ENCODE assay signal across 13 cellular contexts in genomic region chr17:41544497-41544896, GRCh38. TPM values are rescaled to one million over a fixed set of nuclear protein-coding genes. Genes with fewer than 3 reads are reported as not detected.
DNase-seq lines count a peak whose midpoint lies in the region; ATAC-seq and TF ChIP-seq lines count a peak whose summit lies in the region.
"Had no signal": no experiment of that assay in that cellular context is flagged by ENCODE, and none has a peak within 500 bp of the region (broad histone marks: within the 10 kb centered on the region; RNA-seq: fewer than 3 reads in every experiment).

No MANE protein-coding gene starts in this region.

- H3K27ac ChIP-seq in cardiac muscle cell, result peak overlapping the region; percentile 78
- H3K27ac ChIP-seq in SK-N-MC, result peak overlapping the region; percentile 80
- H3K27ac ChIP-seq in upper lobe of right lung, result no peak overlapping the region

- intact Hi-C loops in Right ventricle myocardium superior (cut with DNase I) (loop anchor here (10.0 kb wide), 2 partner anchors 640 to 740 kb away; no protein-coding TSS in a partner anchor), left colon (cut with DNase I, micrococcal nuclease) (loop anchor here in 1 of 2 donors (10.0 kb wide), 1 partner anchor 640 kb away; no protein-coding TSS in a partner anchor), upper lobe of right lung (cut with DNase I) (no loop called here)

- H3K4me1 ChIP-seq in cardiac muscle cell (ENCODE audit: low read depth) (peaks cover 25% of the 10 kb centered on the region), upper lobe of right lung (peaks cover 14% of the 10 kb centered on the region)

- ATAC-seq in Right ventricle myocardium superior (ENCODE audit: poor library complexity) (no peak), left colon (peak; percentile 63), upper lobe of right lung (peak; percentile 53), HG02840 (IDR thresholded peaks at IDR 0.05; ENCODE audit: low FRiP score, unreplicated experiment) (no peak), GM19463 (IDR thresholded peaks at IDR 0.05; ENCODE audit: unreplicated experiment) (no peak), GM18520 (IDR thresholded peaks at IDR 0.05; ENCODE audit: unreplicated experiment) (no peak)

- H3K27me3 ChIP-seq in cardiac muscle cell (no peaks in the 10 kb centered on the region), upper lobe of right lung (no peaks in the 10 kb centered on the region)

- no peak overlapping the region for H3K4me3 ChIP-seq in cardiac muscle cell
- peak overlapping the region; percentile 26; the same call in 1 of the 2 replicates for H3K4me3 ChIP-seq in SK-N-MC
- no peak overlapping the region for H3K4me3 ChIP-seq in upper lobe of right lung

- TF ChIP-seq CTCF in cardiac muscle cell (IDR thresholded peaks at IDR 0.05; ENCODE audit: low read depth, low read length) (no peak), upper lobe of right lung (IDR thresholded peaks at IDR 0.05) (no peak)

- H3K9ac ChIP-seq in SK-N-MC (ENCODE audit: insufficient read length), result peak overlapping the region; percentile 49

- H3K9me3 ChIP-seq in cardiac muscle cell (ENCODE audit: low read depth), result no peaks in the 10 kb centered on the region
- H3K9me3 ChIP-seq in SK-N-MC (ENCODE audit: low read depth, low read length), result no peaks in the 10 kb centered on the region
- no peaks in the 10 kb centered on the region for H3K9me3 ChIP-seq in upper lobe of right lung

- H3K36me3 ChIP-seq in cardiac muscle cell (no peaks in the 10 kb centered on the region), SK-N-MC (ENCODE audit: insufficient read depth, low read length) (no peaks in the 10 kb centered on the region), upper lobe of right lung (no peaks in the 10 kb centered on the region)

- DNase-seq in cardiac muscle cell (ENCODE audit: low read depth in 1 of 2, low spot score in 1 of 2), result peak in 1 of 2 donors; percentile 74
- DNase-seq in Right ventricle myocardium superior, result no peak
- DNase-seq in SK-N-MC (ENCODE audit: low read depth, low spot score), result no peak
- peak; percentile 60 to 79 for DNase-seq in left colon
- no peak for DNase-seq in upper lobe of right lung
- DNase-seq: hypothalamus, NCI-H1092 treated with DMSO at 0.1 percent for 48 hours had no signal

RNA-seq across cellular contexts. Expression of gene KRT19, which starts 16.4 kb away (rescaled TPM):
- total RNA-seq in cardiac muscle cell (303 and 522 TPM in 2 replicates), Right ventricle myocardium superior (0.46 TPM), left colon (1,000 to 10,000 TPM; 1,911 to 3,076 TPM), upper lobe of right lung (321 TPM)
- 270 and 501 TPM in 2 replicates for polyA plus RNA-seq in cardiac muscle cell
- total RNA-seq: myocyte, skeletal muscle tissue had no signal

RNA-seq across cellular contexts. Expression of gene KRT15, which starts 25.8 kb away (rescaled TPM):
- total RNA-seq in cardiac muscle cell, result 0.09 and 0.28 TPM in 2 replicates
- polyA plus RNA-seq in cardiac muscle cell, result 0.15 TPM in 1 of 2 replicates, not detected in the other
- total RNA-seq in Right ventricle myocardium superior, result not detected
- 10 to 100 TPM in 1 of 2 donors, 1 to 10 TPM in 1; 6.8 to 30.9 TPM for total RNA-seq in left colon
- total RNA-seq in upper lobe of right lung, result 24.3 TPM
- total RNA-seq: myocyte, skeletal muscle tissue had no signal

RNA-seq across cellular contexts. Expression of gene KRT9, which starts 27.4 kb away (rescaled TPM):
- total RNA-seq in cardiac muscle cell (not detected in 2 replicates), Right ventricle myocardium superior (not detected), left colon (not detected), upper lobe of right lung (not detected)
- not detected in 2 replicates for polyA plus RNA-seq in cardiac muscle cell
- total RNA-seq: myocyte, RPMI7951, skeletal muscle tissue had no signal

RNA-seq across cellular contexts. Expression of gene KRT13, which starts 39.1 kb away (rescaled TPM):
- total RNA-seq in cardiac muscle cell, result not detected in 2 replicates
- not detected in 2 replicates for polyA plus RNA-seq in cardiac muscle cell
- total RNA-seq in Right ventricle myocardium superior, result not detected
- total RNA-seq in left colon, result under 1 TPM in 1 of 2 donors, not detected in 1; 0.82 TPM
- total RNA-seq in upper lobe of right lung, result 5.5 TPM
- total RNA-seq: myocyte, skeletal muscle tissue had no signal

RNA-seq across cellular contexts. Expression of gene KRT14, which starts 42.2 kb away (rescaled TPM):
- total RNA-seq in cardiac muscle cell, result not detected in 2 replicates
- polyA plus RNA-seq in cardiac muscle cell, result 0.20 TPM in 1 of 2 replicates, not detected in the other
- not detected for total RNA-seq in Right ventricle myocardium superior
- total RNA-seq in left colon, result under 1 TPM; 0.25 to 0.40 TPM
- not detected for total RNA-seq in upper lobe of right lung
- total RNA-seq: myocyte, RPMI7951 had no signal

Comparison
In these comparisons a context has a peak if more than half of its experiments do, and no peak if none do; other contexts are left out.
1. RNA of gene KRT19, which starts 16.4 kb away (total RNA-seq): 1,911 to 3,076 TPM in left colon, 321 TPM in upper lobe of right lung (single experiment) and 303 to 522 TPM in cardiac muscle cell; 0.46 TPM in Right ventricle myocardium superior (single experiment); every median in the first group is over 100 times any median in the second.
2. DNase-seq: peak in left colon (2 of 2); none in Right ventricle myocardium superior (single experiment), SK-N-MC (single experiment) and upper lobe of right lung (single experiment).
3. ATAC-seq: peak in left colon (single experiment) and upper lobe of right lung (single experiment); none in Right ventricle myocardium superior (single experiment), HG02840 (single experiment), GM19463 (single experiment) and GM18520 (single experiment).